ENCODE assay signal across 19 cellular contexts in genomic region chr6:31634131-31634530, GRCh38. TPM values are rescaled to one million over a fixed set of nuclear protein-coding genes. Genes with fewer than 3 reads are reported as not detected.
DNase-seq lines count a peak whose midpoint lies in the region; ATAC-seq and TF ChIP-seq lines count a peak whose summit lies in the region.
"Had no signal": no experiment of that assay in that cellular context is flagged by ENCODE, and none has a peak within 500 bp of the region (broad histone marks: within the 10 kb centered on the region; RNA-seq: fewer than 3 reads in every experiment).

No MANE protein-coding gene starts in this region.

- intact Hi-C loops in activated CD8-positive, alpha-beta T cell treated with anti-CD3 and anti-CD28 coated beads for 36 hours (cut with micrococcal nuclease): no loop called here
- intact Hi-C loops in upper lobe of right lung (cut with DNase I): no loop called here

- H3K4me3 ChIP-seq in endodermal cell (ENCODE audit: low read length): no peak overlapping the region
- no peak overlapping the region for H3K4me3 ChIP-seq in upper lobe of right lung
- H3K4me3 ChIP-seq: skin epidermis, tibial nerve had no signal

- H3K27ac Mint-ChIP-seq in activated CD8-positive, alpha-beta T cell treated with anti-CD3 and anti-CD28 coated beads for 36 hours: peak overlapping the region; percentile 73
- no peak overlapping the region for H3K27ac Mint-ChIP-seq in activated CD8-positive, alpha-beta T cell treated with anti-CD3 and anti-CD28 coated beads, Interleukin-2, amount 10 ng/mL, durations not matched to agents 7 days and 5 days
- H3K27ac Mint-ChIP-seq in endodermal cell (peak overlapping the region; percentile 66), osteocyte (ENCODE audit: unreplicated experiment) (peak overlapping the region; percentile 52)
- H3K27ac Mint-ChIP-seq: activated naive CD4-positive, alpha-beta T cell treated with anti-CD3 and anti-CD28 coated beads, Interleukin-2, amount 50 U/mL, for 24 hours; CD4-positive, alpha-beta T cell had no signal

- no peak for ATAC-seq in activated CD8-positive, alpha-beta T cell treated with anti-CD3 and anti-CD28 coated beads for 36 hours
- ATAC-seq in activated CD8-positive, alpha-beta T cell treated with anti-CD3 and anti-CD28 coated beads, Interleukin-2, amount 10 ng/mL, durations not matched to agents 7 days and 5 days: no peak
- ATAC-seq in upper lobe of right lung: no peak
- no peak for ATAC-seq in HG02870 (IDR thresholded peaks at IDR 0.05; ENCODE audit: unreplicated experiment)
- ATAC-seq: left colon had no signal

- 92% methylated on average over 3 of the region's 3 CpGs; no CpG with 5 or more reads in 1 of the 2 experiments for WGBS in endodermal cell (ENCODE audit: insufficient coverage in 1 of 2, insufficient read length in 1 of 2), 2 experiments

- no peaks in the 10 kb centered on the region for H3K27me3 Mint-ChIP-seq in activated CD8-positive, alpha-beta T cell treated with anti-CD3 and anti-CD28 coated beads for 36 hours
- no peaks in the 10 kb centered on the region for H3K27me3 Mint-ChIP-seq in activated CD8-positive, alpha-beta T cell treated with anti-CD3 and anti-CD28 coated beads, Interleukin-2, amount 10 ng/mL, durations not matched to agents 7 days and 5 days (ENCODE audit: low read depth)
- H3K27me3 Mint-ChIP-seq in endodermal cell (ENCODE audit: insufficient read depth) (no peaks in the 10 kb centered on the region), osteocyte (ENCODE audit: unreplicated experiment) (no peaks in the 10 kb centered on the region)
- H3K27me3 Mint-ChIP-seq: activated naive CD4-positive, alpha-beta T cell treated with anti-CD3 and anti-CD28 coated beads, Interleukin-2, amount 50 U/mL, for 24 hours; CD4-positive, alpha-beta T cell had no signal

- H3K9me3 ChIP-seq in endodermal cell (ENCODE audit: control insufficient read depth, low read length) (no peaks in the 10 kb centered on the region), upper lobe of right lung (no peaks in the 10 kb centered on the region)
- H3K9me3 ChIP-seq: tibial nerve had no signal

- POLR2A ChIA-PET in activated CD8-positive, alpha-beta T cell treated with anti-CD3 and anti-CD28 coated beads for 36 hours (lab: Charles Lee): interaction anchor here (1.1 to 16.2 kb wide), 5 partner anchors 8 to 93 kb away, joined by 3 to 235 read pairs (median 24); partner anchors contain the start of genes BAG6 and DDX39B
- POLR2A ChIA-PET in activated CD8-positive, alpha-beta T cell treated with anti-CD3 and anti-CD28 coated beads, Interleukin-2, amount 10 ng/mL, durations not matched to agents 7 days and 5 days (lab: Charles Lee): interaction anchor here (1.0 to 2.0 kb wide), 3 partner anchors 11 to 32 kb away, joined by 3 to 6 read pairs (median 4); partner anchors contain the start of genes BAG6 and CSNK2B
- POLR2A ChIA-PET in RWPE1 (lab: Yijun Ruan, JAX; ENCODE audit: low non-redundant PET): interaction anchor here (0.6 kb wide), 1 partner anchor 19 kb away, joined by 3 read pairs; no protein-coding TSS in a partner anchor

- H3K4me3 Mint-ChIP-seq in activated CD8-positive, alpha-beta T cell treated with anti-CD3 and anti-CD28 coated beads for 36 hours: no peak overlapping the region
- H3K4me3 Mint-ChIP-seq in activated CD8-positive, alpha-beta T cell treated with anti-CD3 and anti-CD28 coated beads, Interleukin-2, amount 10 ng/mL, durations not matched to agents 7 days and 5 days: no peak overlapping the region
- H3K4me3 Mint-ChIP-seq in endodermal cell (no peak overlapping the region), osteocyte (ENCODE audit: unreplicated experiment) (no peak overlapping the region)
- H3K4me3 Mint-ChIP-seq: activated naive CD4-positive, alpha-beta T cell treated with anti-CD3 and anti-CD28 coated beads, Interleukin-2, amount 50 U/mL, for 24 hours; CD4-positive, alpha-beta T cell had no signal

- H3K36me3 ChIP-seq in endodermal cell (ENCODE audit: control insufficient read depth, insufficient read depth, low read length) (peaks cover 93% of the 10 kb centered on the region), upper lobe of right lung (peaks cover 97% of the 10 kb centered on the region)

- no peak for TF ChIP-seq CTCF in activated CD8-positive, alpha-beta T cell treated with anti-CD3 and anti-CD28 coated beads for 36 hours (IDR thresholded peaks at IDR 0.05)
- TF ChIP-seq CTCF in RWPE1 (conservative IDR thresholded peaks at IDR 0.05; ENCODE audit: low read depth) (no peak), endodermal cell (conservative IDR thresholded peaks at IDR 0.05) (no peak), osteocyte (IDR thresholded peaks at IDR 0.05) (no peak), upper lobe of right lung (IDR thresholded peaks at IDR 0.05) (no peak)

- no peaks in the 10 kb centered on the region for H3K27me3 ChIP-seq in endodermal cell (ENCODE audit: control insufficient read depth, insufficient read depth, low read length, poor library complexity, severe bottlenecking)
- H3K27me3 ChIP-seq in upper lobe of right lung: no peaks in the 10 kb centered on the region
- H3K27me3 ChIP-seq: tibial nerve had no signal

- H3K9me3 Mint-ChIP-seq in activated CD8-positive, alpha-beta T cell treated with anti-CD3 and anti-CD28 coated beads for 36 hours: no peaks in the 10 kb centered on the region
- no peaks in the 10 kb centered on the region for H3K9me3 Mint-ChIP-seq in activated CD8-positive, alpha-beta T cell treated with anti-CD3 and anti-CD28 coated beads, Interleukin-2, amount 10 ng/mL, durations not matched to agents 7 days and 5 days (ENCODE audit: insufficient read depth)
- no peaks in the 10 kb centered on the region for H3K9me3 Mint-ChIP-seq in endodermal cell
- no peaks in the 10 kb centered on the region for H3K9me3 Mint-ChIP-seq in osteocyte (ENCODE audit: unreplicated experiment)
- H3K9me3 Mint-ChIP-seq: activated naive CD4-positive, alpha-beta T cell treated with anti-CD3 and anti-CD28 coated beads, Interleukin-2, amount 50 U/mL, for 24 hours; CD4-positive, alpha-beta T cell had no signal

- CTCF ChIA-PET in activated CD8-positive, alpha-beta T cell treated with anti-CD3 and anti-CD28 coated beads for 36 hours (lab: Charles Lee): interaction anchor here (0.7 to 1.6 kb wide), 3 partner anchors 9 to 17 kb away, joined by 3 to 5 read pairs (median 5); no protein-coding TSS in a partner anchor
- CTCF ChIA-PET in activated CD8-positive, alpha-beta T cell treated with anti-CD3 and anti-CD28 coated beads, Interleukin-2, amount 10 ng/mL, durations not matched to agents 7 days and 5 days (lab: Charles Lee): interaction anchor here (1.2 kb wide), 1 partner anchor 13 kb away, joined by 3 read pairs; no protein-coding TSS in a partner anchor
- CTCF ChIA-PET in RWPE1 (lab: Yijun Ruan, JAX): no interaction called here

- H3K27ac ChIP-seq in RWPE1 (peak overlapping the region; percentile 49), endodermal cell (ENCODE audit: low read depth, low read length) (no peak overlapping the region), upper lobe of right lung (no peak overlapping the region)
- H3K27ac ChIP-seq: HL-60, parathyroid adenoma, tibial nerve had no signal

- peaks cover 51% of the 10 kb centered on the region for H3K36me3 Mint-ChIP-seq in activated CD8-positive, alpha-beta T cell treated with anti-CD3 and anti-CD28 coated beads for 36 hours (ENCODE audit: low read depth)
- peaks cover 77% of the 10 kb centered on the region for H3K36me3 Mint-ChIP-seq in activated CD8-positive, alpha-beta T cell treated with anti-CD3 and anti-CD28 coated beads, Interleukin-2, amount 10 ng/mL, durations not matched to agents 7 days and 5 days (ENCODE audit: low read depth)
- H3K36me3 Mint-ChIP-seq in endodermal cell (ENCODE audit: low read depth) (peaks cover 86% of the 10 kb centered on the region), osteocyte (ENCODE audit: unreplicated experiment) (peaks cover 41% of the 10 kb centered on the region)

- H3K4me1 ChIP-seq in endodermal cell (ENCODE audit: control insufficient read depth, insufficient read depth, low read length) (no peaks in the 10 kb centered on the region), upper lobe of right lung (no peaks in the 10 kb centered on the region)
- H3K4me1 ChIP-seq: parathyroid adenoma had no signal

- H3K4me1 Mint-ChIP-seq in activated CD8-positive, alpha-beta T cell treated with anti-CD3 and anti-CD28 coated beads for 36 hours (ENCODE audit: low read depth): no peaks in the 10 kb centered on the region
- peaks cover 4% of the 10 kb centered on the region for H3K4me1 Mint-ChIP-seq in activated CD8-positive, alpha-beta T cell treated with anti-CD3 and anti-CD28 coated beads, Interleukin-2, amount 10 ng/mL, durations not matched to agents 7 days and 5 days (ENCODE audit: low read depth)
- H3K4me1 Mint-ChIP-seq in endodermal cell: no peaks in the 10 kb centered on the region
- peaks cover 2% of the 10 kb centered on the region for H3K4me1 Mint-ChIP-seq in osteocyte (ENCODE audit: unreplicated experiment)
- H3K4me1 Mint-ChIP-seq: activated naive CD4-positive, alpha-beta T cell treated with anti-CD3 and anti-CD28 coated beads, Interleukin-2, amount 50 U/mL, for 24 hours had no signal

- H3K9ac ChIP-seq in endodermal cell (ENCODE audit: extremely low read depth, low read length, poor library complexity, severe bottlenecking): no peak overlapping the region
- H3K9ac ChIP-seq: parathyroid adenoma had no signal

- DNase-seq in activated CD8-positive, alpha-beta T cell treated with anti-CD3 and anti-CD28 coated beads for 36 hours: no peak
- DNase-seq in activated CD8-positive, alpha-beta T cell treated with anti-CD3 and anti-CD28 coated beads, Interleukin-2, amount 10 ng/mL, durations not matched to agents 7 days and 5 days: no peak
- DNase-seq in RWPE1 (ENCODE audit: low spot score) (no peak), endodermal cell (no peak), osteocyte (ENCODE audit: extremely low spot score, unreplicated experiment) (no peak), upper lobe of right lung (no peak), OCI-M1 (lab: John Stamatoyannopoulos, UW) (no peak)
- DNase-seq: CD4-positive, alpha-beta T cell; left colon; NCI-H1105; NCI-H748 treated with DMSO at 0.1 percent for 48 hours had no signal

RNA-seq across cellular contexts. Expression of gene PRRC2A, which starts 13.6 kb away (rescaled TPM):
- total RNA-seq in activated CD8-positive, alpha-beta T cell treated with anti-CD3 and anti-CD28 coated beads for 36 hours: 100 to 1,000 TPM; 257 to 262 TPM
- 100 to 1,000 TPM; 260 to 279 TPM for total RNA-seq in activated CD8-positive, alpha-beta T cell treated with anti-CD3 and anti-CD28 coated beads, Interleukin-2, amount 10 ng/mL, durations not matched to agents 7 days and 5 days
- total RNA-seq in endodermal cell (100 to 1,000 TPM; 329 to 330 TPM), osteocyte (189 and 205 TPM in 2 replicates), upper lobe of right lung (138 TPM)
- 299 TPM for polyA plus RNA-seq in endodermal cell (2013, experiment 1 of 2)
- polyA plus RNA-seq in endodermal cell (2013, experiment 2 of 2): 263 TPM

RNA-seq across cellular contexts. Expression of gene BAG6, which starts 18.3 kb away (rescaled TPM):
- 100 to 1,000 TPM; 303 to 318 TPM for total RNA-seq in activated CD8-positive, alpha-beta T cell treated with anti-CD3 and anti-CD28 coated beads for 36 hours
- total RNA-seq in activated CD8-positive, alpha-beta T cell treated with anti-CD3 and anti-CD28 coated beads, Interleukin-2, amount 10 ng/mL, durations not matched to agents 7 days and 5 days: 100 to 1,000 TPM; 259 to 267 TPM
- total RNA-seq in endodermal cell (100 to 1,000 TPM; 413 to 428 TPM), osteocyte (382 and 386 TPM in 2 replicates), upper lobe of right lung (238 TPM)
- 320 TPM for polyA plus RNA-seq in endodermal cell (2013, experiment 1 of 2)
- 283 TPM for polyA plus RNA-seq in endodermal cell (2013, experiment 2 of 2)

RNA-seq across cellular contexts. Expression of gene AIF1, which starts 19.1 kb away (rescaled TPM):
- total RNA-seq in activated CD8-positive, alpha-beta T cell treated with anti-CD3 and anti-CD28 coated beads for 36 hours: 100 to 1,000 TPM; 240 to 253 TPM
- 100 to 1,000 TPM; 177 TPM for total RNA-seq in activated CD8-positive, alpha-beta T cell treated with anti-CD3 and anti-CD28 coated beads, Interleukin-2, amount 10 ng/mL, durations not matched to agents 7 days and 5 days
- total RNA-seq in endodermal cell: 1 to 10 TPM in 1 of 2 donors, under 1 TPM in 1; 0.70 to 1.7 TPM
- 1.2 TPM for polyA plus RNA-seq in endodermal cell (2013, experiment 1 of 2)
- polyA plus RNA-seq in endodermal cell (2013, experiment 2 of 2): 0.66 TPM
- not detected in 2 replicates for total RNA-seq in osteocyte
- total RNA-seq in upper lobe of right lung: 55.3 TPM
- total RNA-seq: bronchial epithelial cell, Daoy had no signal

RNA-seq across cellular contexts. Expression of gene APOM, which starts 21.6 kb away (rescaled TPM):
- 1 to 10 TPM; 4.4 to 4.9 TPM for total RNA-seq in activated CD8-positive, alpha-beta T cell treated with anti-CD3 and anti-CD28 coated beads for 36 hours
- total RNA-seq in activated CD8-positive, alpha-beta T cell treated with anti-CD3 and anti-CD28 coated beads, Interleukin-2, amount 10 ng/mL, durations not matched to agents 7 days and 5 days: 1 to 10 TPM; 3.2 to 5.1 TPM
- total RNA-seq in endodermal cell (1 to 10 TPM; 1.6 to 3.2 TPM), osteocyte (2.2 and 4.0 TPM in 2 replicates), upper lobe of right lung (2.6 TPM)
- 6.1 TPM for polyA plus RNA-seq in endodermal cell (2013, experiment 1 of 2)
- polyA plus RNA-seq in endodermal cell (2013, experiment 2 of 2): 6.9 TPM

RNA-seq across cellular contexts. Expression of gene C6orf47, which starts 26.4 kb away (rescaled TPM):
- 10 to 100 TPM; 11.4 to 11.7 TPM for total RNA-seq in activated CD8-positive, alpha-beta T cell treated with anti-CD3 and anti-CD28 coated beads for 36 hours
- total RNA-seq in activated CD8-positive, alpha-beta T cell treated with anti-CD3 and anti-CD28 coated beads, Interleukin-2, amount 10 ng/mL, durations not matched to agents 7 days and 5 days: 10 to 100 TPM; 22.5 to 23.8 TPM
- 10 to 100 TPM; 14.0 to 14.9 TPM for total RNA-seq in endodermal cell
- polyA plus RNA-seq in endodermal cell (2013, experiment 1 of 2): 9.6 TPM
- 9.5 TPM for polyA plus RNA-seq in endodermal cell (2013, experiment 2 of 2)
- total RNA-seq in osteocyte: 21.5 and 23.0 TPM in 2 replicates
- total RNA-seq in upper lobe of right lung: 25.6 TPM

Comparison
In these comparisons a context has a peak if more than half of its experiments do, and no peak if none do; other contexts are left out.
1. RNA of gene AIF1, which starts 19.1 kb away (total RNA-seq): 240 to 253 TPM in activated CD8-positive, alpha-beta T cell treated with anti-CD3 and anti-CD28 coated beads for 36 hours, 177 TPM in activated CD8-positive, alpha-beta T cell treated with anti-CD3 and anti-CD28 coated beads, Interleukin-2, amount 10 ng/mL, durations not matched to agents 7 days and 5 days and 55.3 TPM in upper lobe of right lung (single experiment); 0.70 to 1.7 TPM in endodermal cell and not detected in osteocyte; every median in the first group is over 10 times any median in the second.